ENCODE assay signal across 10 cellular contexts in the genomic region with DNA sequence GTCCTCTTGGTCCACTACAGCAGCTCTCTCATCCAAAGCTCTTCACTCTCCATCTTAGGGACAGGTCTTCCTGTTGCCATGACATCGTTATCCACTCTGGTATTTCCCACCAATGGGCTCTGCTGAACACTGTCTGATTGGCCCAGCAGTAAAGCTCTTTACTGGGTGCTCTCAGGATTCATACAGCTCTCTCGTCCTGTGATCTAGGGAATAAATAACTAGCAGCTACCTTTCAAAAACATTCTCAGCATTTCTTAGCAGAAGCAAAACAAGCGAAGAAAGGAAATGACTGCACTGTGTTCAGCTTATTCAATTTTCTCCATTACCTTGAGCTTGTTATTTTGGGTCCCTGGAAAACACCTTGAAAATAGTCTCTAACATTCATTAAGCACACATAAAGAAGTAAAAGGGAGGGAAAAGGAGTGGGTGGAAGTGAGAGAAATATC.
DNase-seq lines count a peak whose midpoint lies in the region; ATAC-seq and TF ChIP-seq lines count a peak whose summit lies in the region.
"Had no signal": no experiment of that assay in that cellular context is flagged by ENCODE, and none has a peak within 500 bp of the region (broad histone marks: within the 10 kb centered on the region; RNA-seq: fewer than 3 reads in every experiment).

No MANE protein-coding gene starts in this region.

- peak overlapping the region; percentile 46 for H3K4me3 Mint-ChIP-seq in activated naive CD8-positive, alpha-beta T cell treated with anti-CD3 and anti-CD28 coated beads, Interleukin-2, amount 10 ng/mL, durations not matched to agents 7 days and 5 days

- H3K4me2 ChIP-seq in PC-3 (ENCODE audit: low read length): no peak overlapping the region

- ATAC-seq in HG02981 (IDR thresholded peaks at IDR 0.05; ENCODE audit: unreplicated experiment): peak; percentile 21
- ATAC-seq in activated naive CD8-positive, alpha-beta T cell treated with anti-CD3 and anti-CD28 coated beads, Interleukin-2, amount 10 ng/mL, durations not matched to agents 7 days and 5 days (ENCODE audit: low read depth): no peak
- no peak for ATAC-seq in GM18517 (IDR thresholded peaks at IDR 0.05; ENCODE audit: unreplicated experiment)
- no peak for ATAC-seq in PC-3

- H3K4me3 ChIP-seq in spleen (no peak overlapping the region), tibial nerve (no peak overlapping the region), PC-3 (ENCODE audit: low read length) (no peak overlapping the region)
- H3K4me3 ChIP-seq: testis had no signal

- H2AFZ ChIP-seq in PC-3 (ENCODE audit: low read length): no peak overlapping the region

- H3K27ac Mint-ChIP-seq in activated naive CD8-positive, alpha-beta T cell treated with anti-CD3 and anti-CD28 coated beads, Interleukin-2, amount 10 ng/mL, durations not matched to agents 7 days and 5 days: peak overlapping the region; percentile 90

- 58 to 76% (median 69%) methylated on average over 3 of the region's 3 CpGs for WGBS in spleen, 5 donors
- WGBS in tibial nerve, 2 donors: 87 to 88% methylated on average over 3 of the region's 3 CpGs

- peaks cover 63% of the 10 kb centered on the region for H3K4me1 Mint-ChIP-seq in activated naive CD8-positive, alpha-beta T cell treated with anti-CD3 and anti-CD28 coated beads, Interleukin-2, amount 10 ng/mL, durations not matched to agents 7 days and 5 days

- no peaks in the 10 kb centered on the region for H3F3A ChIP-seq in PC-3 (ENCODE audit: low read length, unreplicated experiment)

- POLR2A ChIA-PET in activated naive CD8-positive, alpha-beta T cell treated with anti-CD3 and anti-CD28 coated beads, Interleukin-2, amount 10 ng/mL, durations not matched to agents 7 days and 5 days (lab: Charles Lee): interaction anchor here (1.0 to 1.3 kb wide), 3 partner anchors 10 to 96 kb away, joined by 3 to 4 read pairs (median 3); no protein-coding TSS in a partner anchor
- POLR2A ChIA-PET in PC-3 (lab: Charles Lee; ENCODE audit: unreplicated experiment): no interaction called here

- TF ChIP-seq POLR2A in spleen (IDR thresholded peaks at IDR 0.05) (no peak), tibial nerve (IDR thresholded peaks at IDR 0.05) (no peak)

- CTCF ChIA-PET in PC-3 (lab: Charles Lee): no interaction called here

- intact Hi-C loops in spleen (cut with DNase I; ENCODE audit: low total_unique reads): no loop called here
- intact Hi-C loops in PC-3 (cut with micrococcal nuclease): no loop called here

- H3K79me2 ChIP-seq in PC-3 (ENCODE audit: low read length): no peaks in the 10 kb centered on the region

- TF ChIP-seq EP300 in tibial nerve (IDR thresholded peaks at IDR 0.05): no peak

- H3K36me3 ChIP-seq in spleen: peaks cover 0 to 81% (median 50%) of the 10 kb centered on the region in 6 donors
- peaks cover 0 to 44% (median 6%) of the 10 kb centered on the region in 3 donors for H3K36me3 ChIP-seq in tibial nerve
- H3K36me3 ChIP-seq in PC-3 (ENCODE audit: low read depth, low read length): no peaks in the 10 kb centered on the region

- no peaks in the 10 kb centered on the region for H3K27me3 Mint-ChIP-seq in activated naive CD8-positive, alpha-beta T cell treated with anti-CD3 and anti-CD28 coated beads, Interleukin-2, amount 10 ng/mL, durations not matched to agents 7 days and 5 days

- H3K9me2 ChIP-seq in PC-3 (replicated peaks; ENCODE audit: low read length): 0 out of 2 replicates have a peak, but pooled peaks cover 3% of the 10 kb centered on the region

- no peak for TF ChIP-seq CTCF in spleen (IDR thresholded peaks at IDR 0.05 in 8 of 11, conservative IDR thresholded peaks at IDR 0.05 in 3 of 11)
- TF ChIP-seq CTCF in tibial nerve (IDR thresholded peaks at IDR 0.05): no peak
- no peak for TF ChIP-seq CTCF in PC-3 (conservative IDR thresholded peaks at IDR 0.05; ENCODE audit: low read depth, low read length)

- peaks cover 70% of the 10 kb centered on the region for H3K36me3 Mint-ChIP-seq in activated naive CD8-positive, alpha-beta T cell treated with anti-CD3 and anti-CD28 coated beads, Interleukin-2, amount 10 ng/mL, durations not matched to agents 7 days and 5 days

- H3K4me1 ChIP-seq in spleen (peaks cover 57 to 97% (median 69%) of the 10 kb centered on the region in 6 donors), tibial nerve (peaks cover 0 to 48% (median 34%) of the 10 kb centered on the region in 4 donors), PC-3 (ENCODE audit: insufficient read depth, low read length) (peaks cover 28% of the 10 kb centered on the region)

- H3K27me3 ChIP-seq in spleen (replicated peaks in 1 of 7): no peaks in the 10 kb centered on the region
- H3K27me3 ChIP-seq in tibial nerve: no peaks in the 10 kb centered on the region
- no peaks in the 10 kb centered on the region for H3K27me3 ChIP-seq in PC-3 (ENCODE audit: low read length)
- H3K27me3 ChIP-seq: testis had no signal

- H3K9me3 ChIP-seq in spleen: no peaks in the 10 kb centered on the region
- no peaks in the 10 kb centered on the region for H3K9me3 ChIP-seq in tibial nerve
- H3K9me3 ChIP-seq in PC-3 (ENCODE audit: low read length): no peaks in the 10 kb centered on the region
- H3K9me3 ChIP-seq: testis had no signal

- no peak overlapping the region for H3K9ac ChIP-seq in PC-3 (ENCODE audit: low read length)

- BruUV-seq in PC-3 (replicated peaks; lab: Mats Ljungman, UMichigan): no TSS peak

- peak overlapping the region; percentile 8 to 91 (median 68) for H3K27ac ChIP-seq in spleen
- peak overlapping the region in 1 of 4 donors; percentile 77 for H3K27ac ChIP-seq in tibial nerve
- H3K27ac ChIP-seq in PC-3 (ENCODE audit: low read length): no peak overlapping the region

- no peaks in the 10 kb centered on the region for H4K20me1 ChIP-seq in PC-3 (ENCODE audit: low read length)

- no peaks in the 10 kb centered on the region for H3K9me3 Mint-ChIP-seq in activated naive CD8-positive, alpha-beta T cell treated with anti-CD3 and anti-CD28 coated beads, Interleukin-2, amount 10 ng/mL, durations not matched to agents 7 days and 5 days

- DNase-seq in activated CD4-positive, alpha-beta T cell treated with anti-CD3 and anti-CD28 coated beads for 48 hours: peak; percentile 22
- no peak for DNase-seq in activated CD4-positive, alpha-beta T cell treated with anti-CD3 and anti-CD28 coated beads for 1 hour
- DNase-seq in activated naive CD8-positive, alpha-beta T cell treated with anti-CD3 and anti-CD28 coated beads, Interleukin-2, amount 10 ng/mL, durations not matched to agents 7 days and 5 days: no peak
- DNase-seq in spleen (no peak), tibial nerve (ENCODE audit: low spot score in 2 of 2) (no peak), PC-3 (no peak)
- DNase-seq: NCI-H1048, testis had no signal
